ENCODE assay signal across 21 cellular contexts in genomic region chr20:25061821-25062530, GRCh38. TPM values are rescaled to one million over a fixed set of nuclear protein-coding genes. Genes with fewer than 3 reads are reported as not detected.
A peak's percentile ranks its signal among the peaks of the same experiment; 100 is the strongest.
DNase-seq lines count a peak whose midpoint lies in the region; ATAC-seq and TF ChIP-seq lines count a peak whose summit lies in the region.
"Had no signal": no experiment of that assay in that cellular context is flagged by ENCODE, and none has a peak within 500 bp of the region (broad histone marks: within the 10 kb centered on the region; RNA-seq: fewer than 3 reads in every experiment).

No MANE protein-coding gene starts in this region.

- H3K4me3 Mint-ChIP-seq in activated T-cell treated with anti-CD3 and anti-CD28 coated beads, Interleukin-2, amount 50 U/mL, for 24 hours, result no peak overlapping the region
- no peak overlapping the region for H3K4me3 Mint-ChIP-seq in stimulated activated memory B cell treated with anti-CD40 and anti-IgM and Interleukin-4, amounts not matched to agents 10 μg/mL and 1 μg/mL and 100 μg/mL, for 72 hours

- H3K27ac ChIP-seq in RWPE2 (ENCODE audit: poor library complexity, severe bottlenecking) (no peak overlapping the region), right lobe of liver (no peak overlapping the region), SK-N-SH (ENCODE audit: low read depth in 2 of 2, low read length in 1 of 2) (no peak overlapping the region)
- H3K27ac ChIP-seq: BLaER1 treated with 17β-estradiol and CSF1 and Interleukin-3, amounts not matched to agents 10 nM and 100 nM; GM23248; RWPE1 had no signal

- H3K27ac Mint-ChIP-seq in activated T-cell treated with anti-CD3 and anti-CD28 coated beads, Interleukin-2, amount 50 U/mL, for 24 hours, result no peak overlapping the region
- H3K27ac Mint-ChIP-seq in stimulated activated memory B cell treated with anti-CD40 and anti-IgM and Interleukin-4, amounts not matched to agents 10 μg/mL and 1 μg/mL and 100 μg/mL, for 72 hours, result peak overlapping the region; percentile 30

- no peak overlapping the region for H2AFZ ChIP-seq in SK-N-SH (ENCODE audit: low read depth)
- H2AFZ ChIP-seq: GM23248 had no signal

- TF ChIP-seq CTCF in RWPE2 (IDR thresholded peaks at IDR 0.05; ENCODE audit: poor library complexity, severe bottlenecking), result no peak
- no peak for TF ChIP-seq CTCF in right lobe of liver (IDR thresholded peaks at IDR 0.05)
- TF ChIP-seq CTCF in SK-N-SH (IDR thresholded peaks at IDR 0.05), result no peak

- WGBS in right lobe of liver (ENCODE audit: insufficient coverage, low coverage, low lambda C conversion rate, missing lambda C conversion rate), result 90% methylated on average over 5 of the region's 15 CpGs
- 33% methylated on average over 11 of the region's 15 CpGs for WGBS in SK-N-SH (ENCODE audit: low lambda C conversion rate)

- no peak for TF ChIP-seq EP300 in SK-N-SH (IDR thresholded peaks at IDR 0.05; ENCODE audit: borderline replicate concordance in 1 of 2, low read depth in 1 of 2, low read length in 1 of 2)

- no peak overlapping the region for H3K9ac ChIP-seq in SK-N-SH
- H3K9ac ChIP-seq: BLaER1 treated with 17β-estradiol and CSF1 and Interleukin-3, amounts not matched to agents 10 nM and 100 nM; GM23248 had no signal

- no peaks in the 10 kb centered on the region for H3K9me2 ChIP-seq in SK-N-SH

- intact Hi-C loops in right lobe of liver (cut with DNase I), result loop anchor here (5.0 kb wide), 1 partner anchor 65 kb away; no protein-coding TSS in a partner anchor

- no peak overlapping the region for H3K4me2 ChIP-seq in SK-N-SH
- H3K4me2 ChIP-seq: BLaER1 treated with 17β-estradiol and CSF1 and Interleukin-3, amounts not matched to agents 10 nM and 100 nM had no signal

- H3K36me3 ChIP-seq in RWPE2 (ENCODE audit: low read depth) (no peaks in the 10 kb centered on the region), right lobe of liver (no peaks in the 10 kb centered on the region), SK-N-SH (replicated peaks in 1 of 2; ENCODE audit: control insufficient read depth in 1 of 2, insufficient read depth in 2 of 2, low read length in 1 of 2) (no peaks in the 10 kb centered on the region)
- H3K36me3 ChIP-seq: BLaER1 treated with 17β-estradiol and CSF1 and Interleukin-3, amounts not matched to agents 10 nM and 100 nM had no signal

- CTCF ChIA-PET in SK-N-SH (lab: Yijun Ruan, JAX), result interaction anchor here (0.6 to 6.4 kb wide), 7 partner anchors 12 to 1646 kb away, joined by 3 to 48 read pairs (median 4); partner anchors contain the start of gene APMAP

- H3K79me2 ChIP-seq in SK-N-SH (ENCODE audit: insufficient read depth), result no peaks in the 10 kb centered on the region

- peaks cover 17% of the 10 kb centered on the region for H3K4me1 Mint-ChIP-seq in activated T-cell treated with anti-CD3 and anti-CD28 coated beads, Interleukin-2, amount 50 U/mL, for 24 hours (ENCODE audit: low read depth)
- peaks cover 28% of the 10 kb centered on the region for H3K4me1 Mint-ChIP-seq in stimulated activated memory B cell treated with anti-CD40 and anti-IgM and Interleukin-4, amounts not matched to agents 10 μg/mL and 1 μg/mL and 100 μg/mL, for 72 hours

- no peaks in the 10 kb centered on the region for H3K9me3 ChIP-seq in RWPE2 (ENCODE audit: severe bottlenecking)
- no peaks in the 10 kb centered on the region for H3K9me3 ChIP-seq in right lobe of liver
- H3K9me3 ChIP-seq in SK-N-SH, result no peaks in the 10 kb centered on the region
- H3K9me3 ChIP-seq: BLaER1 treated with 17β-estradiol and CSF1 and Interleukin-3, amounts not matched to agents 10 nM and 100 nM had no signal

- H3K36me3 Mint-ChIP-seq in activated T-cell treated with anti-CD3 and anti-CD28 coated beads, Interleukin-2, amount 50 U/mL, for 24 hours (ENCODE audit: low read depth), result peaks cover 2% of the 10 kb centered on the region
- H3K36me3 Mint-ChIP-seq in stimulated activated memory B cell treated with anti-CD40 and anti-IgM and Interleukin-4, amounts not matched to agents 10 μg/mL and 1 μg/mL and 100 μg/mL, for 72 hours, result no peaks in the 10 kb centered on the region

- TF ChIP-seq RAD21 in SK-N-SH (IDR thresholded peaks at IDR 0.05; ENCODE audit: low read length), result no peak

- POLR2A ChIA-PET in SK-N-SH (lab: Yijun Ruan, JAX), result no interaction called here

- peaks cover 3% of the 10 kb centered on the region for H3F3A ChIP-seq in SK-N-SH (replicated peaks; ENCODE audit: insufficient read depth)

- no peaks in the 10 kb centered on the region for H4K20me1 ChIP-seq in SK-N-SH (ENCODE audit: insufficient read depth)

- H3K9me3 Mint-ChIP-seq in activated T-cell treated with anti-CD3 and anti-CD28 coated beads, Interleukin-2, amount 50 U/mL, for 24 hours, result no peaks in the 10 kb centered on the region
- H3K9me3 Mint-ChIP-seq in stimulated activated memory B cell treated with anti-CD40 and anti-IgM and Interleukin-4, amounts not matched to agents 10 μg/mL and 1 μg/mL and 100 μg/mL, for 72 hours, result no peaks in the 10 kb centered on the region

- H3K4me3 ChIP-seq in RWPE2 (ENCODE audit: severe bottlenecking), result no peak overlapping the region
- H3K4me3 ChIP-seq in right lobe of liver, result no peak overlapping the region
- no peak overlapping the region for H3K4me3 ChIP-seq in SK-N-SH (ENCODE audit: low read depth in 2 of 2, low read length in 1 of 2)
- H3K4me3 ChIP-seq: BLaER1 treated with 17β-estradiol and CSF1 and Interleukin-3, amounts not matched to agents 10 nM and 100 nM; GM12878; GM23248 had no signal

- H3K27me3 Mint-ChIP-seq in activated T-cell treated with anti-CD3 and anti-CD28 coated beads, Interleukin-2, amount 50 U/mL, for 24 hours, result peaks cover 7% of the 10 kb centered on the region
- no peaks in the 10 kb centered on the region for H3K27me3 Mint-ChIP-seq in stimulated activated memory B cell treated with anti-CD40 and anti-IgM and Interleukin-4, amounts not matched to agents 10 μg/mL and 1 μg/mL and 100 μg/mL, for 72 hours

- no peak for TF ChIP-seq POLR2A in right lobe of liver (IDR thresholded peaks at IDR 0.05)

- ATAC-seq in RWPE2 (ENCODE audit: low read depth) (no peak), right lobe of liver (no peak)
- no peak for ATAC-seq in stimulated activated memory B cell treated with anti-CD40 and anti-IgM and Interleukin-4, amounts not matched to agents 10 μg/mL and 1 μg/mL and 100 μg/mL, for 72 hours
- ATAC-seq: GM12878 had no signal

- H3K4me1 ChIP-seq in RWPE2 (ENCODE audit: insufficient read depth, poor library complexity, severe bottlenecking) (no peaks in the 10 kb centered on the region), right lobe of liver (peaks cover 0 to 24% (median 0%) of the 10 kb centered on the region in 4 donors), SK-N-SH (ENCODE audit: control insufficient read depth in 1 of 2, insufficient read depth in 2 of 2, low read depth in 1 of 2, low read length in 1 of 2) (peaks cover 0 to 14% of the 10 kb centered on the region in 2 experiments; a peak in 1 of 4 replicates)

- H3K27me3 ChIP-seq in RWPE2 (ENCODE audit: insufficient read depth, poor library complexity, severe bottlenecking) (peaks cover 7% of the 10 kb centered on the region), right lobe of liver (no peaks in the 10 kb centered on the region), SK-N-SH (ENCODE audit: insufficient read depth) (peaks cover 75% of the 10 kb centered on the region)
- H3K27me3 ChIP-seq: BLaER1 treated with 17β-estradiol and CSF1 and Interleukin-3, amounts not matched to agents 10 nM and 100 nM had no signal

- DNase-seq in activated T-cell treated with anti-CD3 and anti-CD28 coated beads, Interleukin-2, amount 50 U/mL, for 24 hours, result peak; percentile 23
- DNase-seq in activated T-cell treated with anti-CD3 and anti-CD28 coated beads, Interleukin-2, amount 50 U/mL, for 1 hour, result no peak
- DNase-seq in RWPE2 (ENCODE audit: low spot score) (peak; percentile 49), right lobe of liver (peak in 2 of 3 donors; percentile 3 to 29), NCI-H2081 treated with DMSO at 0.1 percent for 48 hours (lab: John Stamatoyannopoulos, UW) (no peak), SK-N-SH (no peak), midbrain (lab: John Stamatoyannopoulos, UW) (no peak)
- DNase-seq: COR-L47, GM23248, MV-4-11, NCI-H1417 treated with DMSO at 0.1 percent for 48 hours, NCI-H2029 treated with DMSO at 0.1 percent for 48 hours, NCI-H226, NCI-H526, OCI-M1 had no signal

TF ChIP-seq in SK-N-SH, 30 proteins besides CTCF, POLR2A, EP300 and RAD21:
- TF ChIP-seq MXI1 (IDR thresholded peaks at IDR 0.05; ENCODE audit: low read depth, low read length), result no peak
- TF ChIP-seq CHD2 (IDR thresholded peaks at IDR 0.05; ENCODE audit: low read length, partially characterized antibody), result no peak
- no peak for TF ChIP-seq ELF1 (IDR thresholded peaks at IDR 0.05)
- TF ChIP-seq POLR2AphosphoS5 (IDR thresholded peaks at IDR 0.05; ENCODE audit: low read depth, low read length), result no peak
- no peak for TF ChIP-seq TEAD4 (IDR thresholded peaks at IDR 0.05; ENCODE audit: borderline replicate concordance, insufficient read depth)
- TF ChIP-seq YY1 (IDR thresholded peaks at IDR 0.05; ENCODE audit: low read depth), result no peak
- TF ChIP-seq FOSL2 (IDR thresholded peaks at IDR 0.05; ENCODE audit: borderline replicate concordance, low read depth), result no peak
TF ChIP-seq in SK-N-SH: peak in this region for 0.

RNA-seq across cellular contexts. Expression of gene ACSS1, which starts 4.0 kb away (rescaled TPM):
- 1 to 10 TPM; 3.5 to 9.1 (median 6.3) TPM for total RNA-seq in right lobe of liver
- 1.3 and 2.0 TPM in 2 replicates for polyA plus RNA-seq in SK-N-SH (2012; rRNA removed)
- 0.68 and 1.2 TPM in 2 replicates for polyA plus RNA-seq in SK-N-SH (2012; cell fraction: cytosol; rRNA removed)
- polyA plus RNA-seq in SK-N-SH (2012; cell fraction: nucleus; rRNA removed), result 3.3 and 4.9 TPM in 2 replicates

RNA-seq across cellular contexts. Expression of gene VSX1, which starts 20.0 kb away (rescaled TPM):
- under 1 TPM in 2 of 6 experiments, not detected in 4; 0.25 to 0.73 TPM for total RNA-seq in right lobe of liver
- not detected in 2 replicates for polyA plus RNA-seq in SK-N-SH (2012; rRNA removed)
- polyA plus RNA-seq in SK-N-SH (2012; cell fraction: cytosol; rRNA removed), result not detected in 2 replicates
- polyA plus RNA-seq in SK-N-SH (2012; cell fraction: nucleus; rRNA removed), result not detected in 2 replicates
- total RNA-seq: A172, GM12878, GM23248, HT1080 had no signal
- polyA plus RNA-seq: GM23248 had no signal

Comparison
In these comparisons a context has a peak if more than half of its experiments do, and no peak if none do; other contexts are left out.
1. DNase-seq: peak in activated T-cell treated with anti-CD3 and anti-CD28 coated beads, Interleukin-2, amount 50 U/mL, for 24 hours (single experiment), RWPE2 (single experiment) and right lobe of liver (2 of 3); none in activated T-cell treated with anti-CD3 and anti-CD28 coated beads, Interleukin-2, amount 50 U/mL, for 1 hour (single experiment), NCI-H2081 treated with DMSO at 0.1 percent for 48 hours (single experiment), SK-N-SH (single experiment) and midbrain (single experiment).